ENCODE assay signal across 1 cellular context in the genomic region with DNA sequence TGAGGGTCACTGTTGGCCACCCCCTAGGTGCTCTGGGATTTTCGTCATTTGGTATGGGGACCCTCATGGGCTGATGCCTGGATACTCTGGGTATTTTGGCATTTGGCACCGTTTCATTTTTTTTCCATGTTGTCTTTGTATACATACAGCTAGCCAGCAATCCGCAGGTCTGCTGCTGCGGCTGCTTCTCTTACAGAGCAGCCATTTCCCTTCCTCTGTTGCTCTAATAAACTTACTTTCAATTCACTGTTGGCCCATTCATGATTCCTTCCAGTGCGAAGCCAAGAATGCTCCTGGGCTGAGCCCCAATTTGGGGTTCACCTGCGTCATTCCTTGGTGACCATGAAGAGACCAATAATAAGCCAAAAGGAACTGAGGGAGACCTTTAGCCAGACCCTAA.
TF ChIP-seq lines count a peak whose summit lies in the region.

No MANE protein-coding gene starts in this region.

TF ChIP-seq in HepG2, 621 proteins besides CTCF, POLR2A, EP300 and RAD21:
- TF ChIP-seq KLF11 (CRISPR knock-in tag; IDR thresholded peaks at IDR 0.05) (no peak), RAD51 (IDR thresholded peaks at IDR 0.05; ENCODE audit: borderline replicate concordance) (no peak), PHF8 (CRISPR knock-in tag; IDR thresholded peaks at IDR 0.05) (no peak), MAFK (conservative IDR thresholded peaks at IDR 0.05 in 1 of 2, IDR thresholded peaks at IDR 0.05 in 1 of 2; ENCODE audit: low read length in 2 of 2) (no peak), ZNF260 (CRISPR knock-in tag; IDR thresholded peaks at IDR 0.05; ENCODE audit: borderline replicate concordance, low read depth) (no peak), ZNF703 (CRISPR knock-in tag; IDR thresholded peaks at IDR 0.05; ENCODE audit: borderline replicate concordance) (no peak)
- TF ChIP-seq, protein P1, sequence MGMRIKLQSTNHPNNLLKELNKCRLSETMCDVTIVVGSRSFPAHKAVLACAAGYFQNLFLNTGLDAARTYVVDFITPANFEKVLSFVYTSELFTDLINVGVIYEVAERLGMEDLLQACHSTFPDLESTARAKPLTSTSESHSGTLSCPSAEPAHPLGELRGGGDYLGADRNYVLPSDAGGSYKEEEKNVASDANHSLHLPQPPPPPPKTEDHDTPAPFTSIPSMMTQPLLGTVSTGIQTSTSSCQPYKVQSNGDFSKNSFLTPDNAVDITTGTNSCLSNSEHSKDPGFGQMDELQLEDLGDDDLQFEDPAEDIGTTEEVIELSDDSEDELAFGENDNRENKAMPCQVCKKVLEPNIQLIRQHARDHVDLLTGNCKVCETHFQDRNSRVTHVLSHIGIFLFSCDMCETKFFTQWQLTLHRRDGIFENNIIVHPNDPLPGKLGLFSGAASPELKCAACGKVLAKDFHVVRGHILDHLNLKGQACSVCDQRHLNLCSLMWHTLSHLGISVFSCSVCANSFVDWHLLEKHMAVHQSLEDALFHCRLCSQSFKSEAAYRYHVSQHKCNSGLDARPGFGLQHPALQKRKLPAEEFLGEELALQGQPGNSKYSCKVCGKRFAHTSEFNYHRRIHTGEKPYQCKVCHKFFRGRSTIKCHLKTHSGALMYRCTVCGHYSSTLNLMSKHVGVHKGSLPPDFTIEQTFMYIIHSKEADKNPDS (CRISPR knock-in tag; IDR thresholded peaks at IDR 0.05), result no peak
- TF ChIP-seq, protein P2, sequence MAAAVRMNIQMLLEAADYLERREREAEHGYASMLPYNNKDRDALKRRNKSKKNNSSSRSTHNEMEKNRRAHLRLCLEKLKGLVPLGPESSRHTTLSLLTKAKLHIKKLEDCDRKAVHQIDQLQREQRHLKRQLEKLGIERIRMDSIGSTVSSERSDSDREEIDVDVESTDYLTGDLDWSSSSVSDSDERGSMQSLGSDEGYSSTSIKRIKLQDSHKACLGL (CRISPR knock-in tag; IDR thresholded peaks at IDR 0.05), result no peak
- TF ChIP-seq, protein P3, sequence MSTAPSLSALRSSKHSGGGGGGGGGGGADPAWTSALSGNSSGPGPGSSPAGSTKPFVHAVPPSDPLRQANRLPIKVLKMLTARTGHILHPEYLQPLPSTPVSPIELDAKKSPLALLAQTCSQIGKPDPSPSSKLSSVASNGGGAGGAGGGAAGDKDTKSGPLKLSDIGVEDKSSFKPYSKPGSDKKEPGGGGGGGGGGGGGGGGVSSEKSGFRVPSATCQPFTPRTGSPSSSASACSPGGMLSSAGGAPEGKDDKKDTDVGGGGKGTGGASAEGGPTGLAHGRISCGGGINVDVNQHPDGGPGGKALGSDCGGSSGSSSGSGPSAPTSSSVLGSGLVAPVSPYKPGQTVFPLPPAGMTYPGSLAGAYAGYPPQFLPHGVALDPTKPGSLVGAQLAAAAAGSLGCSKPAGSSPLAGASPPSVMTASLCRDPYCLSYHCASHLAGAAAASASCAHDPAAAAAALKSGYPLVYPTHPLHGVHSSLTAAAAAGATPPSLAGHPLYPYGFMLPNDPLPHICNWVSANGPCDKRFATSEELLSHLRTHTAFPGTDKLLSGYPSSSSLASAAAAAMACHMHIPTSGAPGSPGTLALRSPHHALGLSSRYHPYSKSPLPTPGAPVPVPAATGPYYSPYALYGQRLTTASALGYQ (CRISPR knock-in tag; IDR thresholded peaks at IDR 0.05), result no peak
